In genomic region chr4:32991663-32992062, GRCh38 we compare ENCODE assay signal across 31 cellular contexts.
"Had no signal": no experiment of that assay in that cellular context is flagged by ENCODE, and none has a peak within 500 bp of the region (broad histone marks: within the 10 kb centered on the region; RNA-seq: fewer than 3 reads in every experiment).

No MANE protein-coding gene starts in this region.

- H3K27ac Mint-ChIP-seq: activated CD4-positive, alpha-beta T cell treated with anti-CD3 and anti-CD28 coated beads, Interleukin-2, amount 10 ng/mL, durations not matched to agents 24 days and 14 days; activated CD8-positive, alpha-beta T cell treated with anti-CD3 and anti-CD28 coated beads, Interleukin-2, amount 10 ng/mL, durations not matched to agents 7 days and 5 days; activated naive CD4-positive, alpha-beta T cell treated with anti-CD3 and anti-CD28 coated beads, Interleukin-2, amount 50 U/mL, for 24 hours; activated naive CD8-positive, alpha-beta T cell treated with anti-CD3 and anti-CD28 coated beads, Interleukin-2, amount 10 ng/mL, durations not matched to agents 7 days and 5 days; activated T-cell treated with anti-CD3 and anti-CD28 coated beads, Interleukin-2, amount 50 U/mL, for 24 hours; activated T-helper 2 cell treated with anti-CD3 and anti-CD28 coated beads, Interferon-gamma antibody, Interleukin-2, Interleukin-4, amounts not matched to agents 10 μg/mL and 5 μg/mL and 100 μg/mL, durations not matched to agents 14 hours and 24 hours and 36 hours; brain; T-helper 1 cell treated with Interleukin-12 subunit alpha and Interleukin-12 subunit beta and Interleukin-4 antibody, amounts not matched to agents 30 μg/mL and 1 μg/mL, for 36 hours; T-helper 2 cell treated with Interferon-gamma antibody and Interleukin-4, amounts not matched to agents 5 μg/mL and 100 μg/mL, for 36 hours had no signal

- H3K36me3 Mint-ChIP-seq: activated naive CD4-positive, alpha-beta T cell treated with anti-CD3 and anti-CD28 coated beads, Interleukin-2, amount 50 U/mL, for 24 hours; activated naive CD8-positive, alpha-beta T cell treated with anti-CD3 and anti-CD28 coated beads, Interleukin-2, amount 10 ng/mL, durations not matched to agents 7 days and 5 days; brain had no signal

- H3K27me3 Mint-ChIP-seq: activated CD4-positive, alpha-beta T cell treated with anti-CD3 and anti-CD28 coated beads, Interleukin-2, amount 10 ng/mL, durations not matched to agents 24 days and 14 days; activated naive CD4-positive, alpha-beta T cell treated with anti-CD3 and anti-CD28 coated beads, Interleukin-2, amount 50 U/mL, for 24 hours; activated naive CD8-positive, alpha-beta T cell treated with anti-CD3 and anti-CD28 coated beads, Interleukin-2, amount 10 ng/mL, durations not matched to agents 7 days and 5 days; activated T-cell treated with anti-CD3 and anti-CD28 coated beads, Interleukin-2, amount 50 U/mL, for 24 hours had no signal

- DNase-seq: activated CD4-positive, alpha-beta T cell treated with anti-CD3 and anti-CD28 coated beads, Interleukin-2, amount 10 ng/mL, durations not matched to agents 24 days and 14 days; activated CD4-positive, alpha-beta T cell treated with anti-CD3 and anti-CD28 coated beads, Interleukin-2, amount 50 U/mL, for 4 hours; activated CD8-positive, alpha-beta T cell treated with anti-CD3 and anti-CD28 coated beads, Interleukin-2, amount 10 ng/mL, durations not matched to agents 7 days and 5 days; activated gamma-delta T cell; activated naive CD4-positive, alpha-beta T cell treated with Interleukin-2 at 50 U/mL for 16 hours; activated naive CD8-positive, alpha-beta T cell treated with anti-CD3 and anti-CD28 coated beads, Interleukin-2, amount 10 ng/mL, durations not matched to agents 7 days and 5 days; activated T-cell treated with anti-CD3 and anti-CD28 coated beads, Interleukin-2, amount 50 U/mL, for 24 hours; adrenal gland; anterior cingulate cortex; central memory CD4-positive, alpha-beta T cell; Kasumi-1; KG1; NCI-H1105; NCI-H1417 treated with DMSO at 0.1 percent for 48 hours; NCI-H187 treated with DMSO at 0.1 percent for 48 hours; NCI-H2081; NCI-H2171 treated with DMSO at 0.1 percent for 48 hours; NCI-H2227 treated with DMSO at 0.1 percent for 48 hours; NCI-H446 treated with DMSO at 0.1 percent for 48 hours; NCI-H524; NCI-H69; NCI-H82; SHP77; SJCRH30 had no signal

- H3K27ac ChIP-seq: adrenal gland, SJCRH30, SK-N-MC had no signal

- H3K27me3 ChIP-seq: adrenal gland, SJCRH30 had no signal

- ATAC-seq: activated CD8-positive, alpha-beta T cell treated with anti-CD3 and anti-CD28 coated beads, Interleukin-2, amount 10 ng/mL, durations not matched to agents 7 days and 5 days; Panc1 had no signal

- H3K9me3 ChIP-seq: adrenal gland, SJCRH30 had no signal

- H3K4me1 ChIP-seq: adrenal gland, SJCRH30 had no signal

- H3K4me3 ChIP-seq: adrenal gland, SJCRH30, SK-N-MC had no signal

- H3K9me3 Mint-ChIP-seq: brain; T-helper 1 cell treated with Interleukin-12 subunit alpha and Interleukin-12 subunit beta and Interleukin-4 antibody, amounts not matched to agents 30 μg/mL and 1 μg/mL, for 36 hours had no signal

- H3K4me1 Mint-ChIP-seq: activated CD4-positive, alpha-beta T cell treated with anti-CD3 and anti-CD28 coated beads, Interleukin-2, amount 10 ng/mL, durations not matched to agents 24 days and 14 days; activated naive CD4-positive, alpha-beta T cell treated with anti-CD3 and anti-CD28 coated beads, Interleukin-2, amount 50 U/mL, for 24 hours; activated naive CD8-positive, alpha-beta T cell treated with anti-CD3 and anti-CD28 coated beads, Interleukin-2, amount 10 ng/mL, durations not matched to agents 7 days and 5 days; brain had no signal

- H3K4me3 Mint-ChIP-seq: activated CD4-positive, alpha-beta T cell treated with anti-CD3 and anti-CD28 coated beads, Interleukin-2, amount 10 ng/mL, durations not matched to agents 24 days and 14 days; activated CD8-positive, alpha-beta T cell treated with anti-CD3 and anti-CD28 coated beads, Interleukin-2, amount 10 ng/mL, durations not matched to agents 7 days and 5 days; activated naive CD4-positive, alpha-beta T cell treated with anti-CD3 and anti-CD28 coated beads, Interleukin-2, amount 50 U/mL, for 24 hours; activated naive CD8-positive, alpha-beta T cell treated with anti-CD3 and anti-CD28 coated beads, Interleukin-2, amount 10 ng/mL, durations not matched to agents 7 days and 5 days; activated T-cell treated with anti-CD3 and anti-CD28 coated beads, Interleukin-2, amount 50 U/mL, for 24 hours; brain; T-helper 1 cell treated with Interleukin-12 subunit alpha and Interleukin-12 subunit beta and Interleukin-4 antibody, amounts not matched to agents 30 μg/mL and 1 μg/mL, for 36 hours; T-helper 2 cell treated with Interferon-gamma antibody and Interleukin-4, amounts not matched to agents 5 μg/mL and 100 μg/mL, for 36 hours had no signal

- H3K36me3 ChIP-seq: adrenal gland, SJCRH30 had no signal
